In the genomic region with DNA sequence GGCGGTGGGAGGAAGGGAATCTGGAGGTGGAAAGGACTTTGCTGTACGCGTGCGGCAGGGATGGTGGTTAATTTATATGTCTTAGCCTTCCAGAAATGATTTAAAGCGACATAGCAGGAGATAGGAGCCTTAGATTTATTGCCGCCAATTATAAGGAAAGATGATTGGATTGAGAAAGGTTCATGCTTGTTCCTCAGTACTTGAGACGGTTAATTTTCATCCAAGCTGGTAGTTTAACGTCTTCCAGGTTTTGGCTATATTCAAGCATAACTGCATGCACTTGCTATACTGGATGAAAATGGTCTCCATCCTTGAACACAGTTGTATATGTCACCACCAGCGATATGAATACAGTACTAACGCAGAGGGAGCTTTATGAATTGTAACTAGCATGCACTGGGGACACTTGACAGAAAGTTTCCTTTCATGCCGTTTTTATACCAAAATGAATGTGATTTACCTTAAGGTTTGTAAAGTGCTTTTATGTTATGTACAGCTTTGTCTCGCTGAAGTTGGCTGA, we compare ENCODE assay signal across 9 cellular contexts. TPM values are rescaled to one million over a fixed set of nuclear protein-coding genes. Genes with fewer than 3 reads are reported as not detected.
A peak's percentile ranks its signal among the peaks of the same experiment; 100 is the strongest.
DNase-seq lines count a peak whose midpoint lies in the region; FAIRE-seq and TF ChIP-seq lines count a peak whose summit lies in the region.
"Had no signal": no experiment of that assay in that cellular context is flagged by ENCODE, and none has a peak within 500 bp of the region (broad histone marks: within the 10 kb centered on the region; RNA-seq: fewer than 3 reads in every experiment).

No MANE protein-coding gene starts in this region.

- intact Hi-C loops in spleen (cut with DNase I; ENCODE audit: low total_unique reads) = no loop called here

- peaks cover 15% of the 10 kb centered on the region for H3K79me2 ChIP-seq in hepatocyte

- H3K4me3 ChIP-seq in WI38 (ENCODE audit: low read depth, low read length) = peak overlapping the region; percentile 89
- H3K4me3 ChIP-seq in hepatocyte = peak overlapping the region; percentile 76
- H3K4me3 ChIP-seq in spleen = peak overlapping the region; percentile 53 to 75 (median 58)

- POLR2A ChIA-PET in HEK293T (lab: Yijun Ruan, JAX) = interaction anchor here (0.6 to 6.2 kb wide), 39 partner anchors 8 to 488 kb away, joined by 3 to 134 read pairs (median 4); a partner anchor contains a TSS

- H3K36me3 ChIP-seq in hepatocyte (replicated peaks; ENCODE audit: insufficient read depth, low read depth) = no peaks in the 10 kb centered on the region
- H3K36me3 ChIP-seq in spleen = peaks cover 0 to 23% (median 12%) of the 10 kb centered on the region in 6 donors

- TF ChIP-seq CTCF in WI38 (IDR thresholded peaks at IDR 0.05; ENCODE audit: low read depth, low read length) = no peak
- TF ChIP-seq CTCF in hepatocyte (IDR thresholded peaks at IDR 0.05; ENCODE audit: poor library complexity) = no peak
- TF ChIP-seq CTCF in spleen (IDR thresholded peaks at IDR 0.05 in 8 of 11, conservative IDR thresholded peaks at IDR 0.05 in 3 of 11) = no peak

- H3K9me2 ChIP-seq in hepatocyte (replicated peaks; ENCODE audit: insufficient read depth) = no peaks in the 10 kb centered on the region

- H3K27me3 ChIP-seq in hepatocyte (no peaks in the 10 kb centered on the region), spleen (replicated peaks in 1 of 7) (no peaks in the 10 kb centered on the region)

- TF ChIP-seq POLR2A in spleen (IDR thresholded peaks at IDR 0.05) = no peak

- H3K4me2 ChIP-seq in hepatocyte = peak overlapping the region; percentile 83

- DNase-seq in HEK293T (ENCODE audit: extremely low spot score) (no peak), hepatocyte (ENCODE audit: low spot score) (no peak), spleen (no peak), ACHN (no peak), SKM-1 (lab: John Stamatoyannopoulos, UW; ENCODE audit: unreplicated experiment) (no peak), frontal cortex (ENCODE audit: low spot score in 2 of 2) (no peak), NCI-H510A treated with DMSO at 0.1 percent for 48 hours (lab: John Stamatoyannopoulos, UW) (no peak)

- peak overlapping the region; percentile 90 for H2AFZ ChIP-seq in hepatocyte

- CTCF ChIA-PET in HEK293T (lab: Yijun Ruan, JAX) = interaction anchor here (1.6 kb wide), 1 partner anchor 10 kb away, joined by 4 read pairs; no protein-coding TSS in a partner anchor

- no peak for FAIRE-seq in frontal cortex (lab: Jason Lieb, UNC)

- in situ Hi-C loops in ACHN (cut with HindIII; ENCODE audit: low pct_ligation_motif_present, low pct_unique_long_range_greater_than_20kb, low sequenced_read_pairs) = no loop called here

- H3K9me3 ChIP-seq in hepatocyte (ENCODE audit: low read depth) (no peaks in the 10 kb centered on the region), spleen (no peaks in the 10 kb centered on the region)

- peaks cover 12% of the 10 kb centered on the region for H3K4me1 ChIP-seq in hepatocyte (ENCODE audit: insufficient read depth)
- H3K4me1 ChIP-seq in spleen = peaks cover 14 to 31% (median 22%) of the 10 kb centered on the region in 6 donors

- peak overlapping the region; percentile 97 for H3K27ac ChIP-seq in hepatocyte
- peak overlapping the region; percentile 88 to 95 (median 92) for H3K27ac ChIP-seq in spleen

- no peaks in the 10 kb centered on the region for H4K20me1 ChIP-seq in hepatocyte (ENCODE audit: insufficient read depth, poor library complexity, severe bottlenecking)

- 18% methylated on average over 12 of the region's 12 CpGs for WGBS in hepatocyte (ENCODE audit: low lambda C conversion rate, missing lambda C conversion rate)
- WGBS in spleen, 5 donors = 7 to 10% (median 8%) methylated on average over 12 of the region's 12 CpGs

TF ChIP-seq in HEK293T, 16 proteins besides CTCF, POLR2A, EP300 and RAD21:
- TF ChIP-seq, protein P1, sequence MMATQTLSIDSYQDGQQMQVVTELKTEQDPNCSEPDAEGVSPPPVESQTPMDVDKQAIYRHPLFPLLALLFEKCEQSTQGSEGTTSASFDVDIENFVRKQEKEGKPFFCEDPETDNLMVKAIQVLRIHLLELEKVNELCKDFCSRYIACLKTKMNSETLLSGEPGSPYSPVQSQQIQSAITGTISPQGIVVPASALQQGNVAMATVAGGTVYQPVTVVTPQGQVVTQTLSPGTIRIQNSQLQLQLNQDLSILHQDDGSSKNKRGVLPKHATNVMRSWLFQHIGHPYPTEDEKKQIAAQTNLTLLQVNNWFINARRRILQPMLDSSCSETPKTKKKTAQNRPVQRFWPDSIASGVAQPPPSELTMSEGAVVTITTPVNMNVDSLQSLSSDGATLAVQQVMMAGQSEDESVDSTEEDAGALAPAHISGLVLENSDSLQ (IDR thresholded peaks at IDR 0.05) = peak; percentile 45
- TF ChIP-seq ZNF384 (IDR thresholded peaks at IDR 0.05) = no peak

RNA-seq across cellular contexts. Expression of a gene that starts 0.6 kb away (rescaled TPM):
- total RNA-seq in hepatocyte = 10.5 and 10.8 TPM in 2 replicates
- polyA plus RNA-seq in hepatocyte = 3.6 and 9.0 TPM in 2 replicates
- total RNA-seq in spleen = 1 to 10 TPM; 4.0 to 7.8 (median 5.1) TPM
- 1 to 10 TPM; 2.7 to 3.9 (median 3.0) TPM for polyA plus RNA-seq in spleen
- 6.1 TPM for total RNA-seq in frontal cortex

RNA-seq across cellular contexts. Expression of a gene that starts 8.1 kb away (rescaled TPM):
- total RNA-seq in hepatocyte = 87.0 and 100 TPM in 2 replicates
- 69.8 and 76.1 TPM in 2 replicates for polyA plus RNA-seq in hepatocyte
- total RNA-seq in spleen = 100 to 1,000 TPM in 4 of 7 donors, 10 to 100 TPM in 3; 75.8 to 144 (median 125) TPM
- polyA plus RNA-seq in spleen = 10 to 100 TPM; 16.7 to 33.6 (median 22.1) TPM
- 126 TPM for total RNA-seq in frontal cortex

RNA-seq across cellular contexts. Expression of a gene that starts 18.4 kb away (rescaled TPM):
- total RNA-seq in hepatocyte = not detected in 2 replicates
- not detected in 2 replicates for polyA plus RNA-seq in hepatocyte
- 1 to 10 TPM in 3 of 7 donors, under 1 TPM in 4; 0.27 to 6.2 (median 0.74) TPM for total RNA-seq in spleen
- polyA plus RNA-seq in spleen = under 1 TPM in 2 of 3 donors, not detected in 1; 0.03 to 0.04 TPM
- total RNA-seq in frontal cortex = 0.41 TPM
- total RNA-seq: myocyte had no signal

RNA-seq across cellular contexts. Expression of a gene that starts 41.5 kb away (rescaled TPM):
- 0.03 TPM in 1 of 2 replicates, not detected in the other for total RNA-seq in hepatocyte
- not detected in 2 replicates for polyA plus RNA-seq in hepatocyte
- 10 to 100 TPM; 28.6 to 39.5 (median 32.5) TPM for total RNA-seq in spleen
- 1 to 10 TPM in 1 of 3 donors, under 1 TPM in 2; 0.39 to 2.2 (median 0.93) TPM for polyA plus RNA-seq in spleen
- total RNA-seq in frontal cortex = 0.41 TPM
- total RNA-seq: myocyte had no signal
